ENCODE assay signal across 29 cellular contexts in the genomic region with DNA sequence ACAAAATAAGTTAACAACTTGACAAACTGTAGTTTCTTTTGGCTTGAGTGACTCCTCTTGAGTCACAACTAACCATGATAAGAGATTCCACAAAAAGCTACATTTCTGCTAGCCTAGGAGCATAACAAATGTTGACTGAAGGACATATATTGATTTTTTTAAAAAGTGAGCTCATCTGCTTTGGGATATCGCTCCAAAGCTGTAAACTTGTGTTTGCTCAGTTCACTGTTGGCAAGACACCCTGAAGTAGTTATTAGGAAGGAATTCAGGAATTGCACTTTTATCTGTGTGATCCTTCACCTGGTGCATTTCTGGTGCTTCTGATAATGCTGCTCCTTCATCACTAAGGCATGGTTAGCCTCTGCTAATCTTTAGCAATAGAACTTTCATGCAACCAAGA. TPM values are rescaled to one million over a fixed set of nuclear protein-coding genes. Genes with fewer than 3 reads are reported as not detected.
DNase-seq lines count a peak whose midpoint lies in the region; ATAC-seq, FAIRE-seq and TF ChIP-seq lines count a peak whose summit lies in the region.
"Had no signal": no experiment of that assay in that cellular context is flagged by ENCODE, and none has a peak within 500 bp of the region (broad histone marks: within the 10 kb centered on the region; RNA-seq: fewer than 3 reads in every experiment).

No MANE protein-coding gene starts in this region.

- ATAC-seq in pancreas, result peak in 3 of 4 donors; percentile 18 to 84 (median 77)
- no peak for ATAC-seq in HG03565 (IDR thresholded peaks at IDR 0.05; ENCODE audit: unreplicated experiment)
- no peak for ATAC-seq in activated T-helper 17 cell treated with anti-CD3 and anti-CD28 coated beads, Interleukin-2, amount 50 U/mL, for 72 hours (replicated peaks)
- ATAC-seq in activated T-cell treated with anti-CD3 and anti-CD28 coated beads, Interleukin-2, amount 50 U/mL, for 4 hours, result no peak
- ATAC-seq: activated CD8-positive, alpha-beta memory T cell treated with anti-CD3 and anti-CD28 coated beads, Interleukin-2, amount 10 ng/mL, durations not matched to agents 7 days and 5 days; natural killer cell; stimulated activated memory B cell treated with anti-CD40 and anti-IgM and Interleukin-4, amounts not matched to agents 10 μg/mL and 1 μg/mL and 100 μg/mL, for 72 hours had no signal

- DNase-seq in HPDE6-E6E7 (ENCODE audit: extremely low spot score) (peak; percentile 45), RCC 7860 (ENCODE audit: low spot score) (peak; percentile 17), epithelial cell of prostate (ENCODE audit: low read depth, low spot score) (peak; percentile 2), pancreas (no peak)
- no peak for DNase-seq in activated T-cell treated with anti-CD3 and anti-CD28 coated beads, Interleukin-2, amount 50 U/mL, for 4 hours
- DNase-seq: activated CD4-positive, alpha-beta T cell treated with anti-CD3 and anti-CD28 coated beads, Interleukin-2, amount 10 ng/mL, durations not matched to agents 7 days and 5 days; activated CD8-positive, alpha-beta memory T cell treated with anti-CD3 and anti-CD28 coated beads, Interleukin-2, amount 10 ng/mL, durations not matched to agents 7 days and 5 days; DMS 273 treated with DMSO at 0.1 percent for 48 hours; effector CD4-positive, alpha-beta T cell; erythroblast; GF-D8; GM23248; HFFc6; Karpas-422; natural killer cell; NCI-H526; retina; spleen; stimulated activated CD4-positive, alpha-beta T cell treated with anti-CD3 and anti-CD28 coated beads, Interleukin-4, amount 100 ng/mL, for 1 hour; uterus had no signal

- WGBS in pancreas, 2 donors, result 15 to 25% methylated on average over 1 of the region's 1 CpG

- H3K27me3 Mint-ChIP-seq in activated T-helper 17 cell treated with anti-CD3 and anti-CD28 coated beads, Interleukin-2, amount 50 U/mL, for 72 hours, result no peaks in the 10 kb centered on the region
- H3K27me3 Mint-ChIP-seq in activated T-cell treated with anti-CD3 and anti-CD28 coated beads, Interleukin-2, amount 50 U/mL, for 4 hours (ENCODE audit: low read depth), result no peaks in the 10 kb centered on the region
- H3K27me3 Mint-ChIP-seq: activated naive CD4-positive, alpha-beta T cell treated with anti-CD3 and anti-CD28 coated beads, Interleukin-2, amount 50 U/mL, for 24 hours; stimulated activated memory B cell treated with anti-CD40 and anti-IgM and Interleukin-4, amounts not matched to agents 10 μg/mL and 1 μg/mL and 100 μg/mL, for 72 hours had no signal

- peaks cover under 1% of the 10 kb centered on the region for H3K36me3 Mint-ChIP-seq in activated T-helper 17 cell treated with anti-CD3 and anti-CD28 coated beads, Interleukin-2, amount 50 U/mL, for 72 hours (ENCODE audit: low read depth)
- peaks cover 10% of the 10 kb centered on the region for H3K36me3 Mint-ChIP-seq in activated T-cell treated with anti-CD3 and anti-CD28 coated beads, Interleukin-2, amount 50 U/mL, for 4 hours (ENCODE audit: insufficient read depth)

- H3K27ac ChIP-seq in epithelial cell of prostate (no peak overlapping the region), pancreas (peak overlapping the region in 1 of 4 donors; percentile 1)
- H3K27ac ChIP-seq: GM23248, SK-N-MC, spleen, suprapubic skin, uterus had no signal

- H3K27me3 ChIP-seq in pancreas, result no peaks in the 10 kb centered on the region
- H3K27me3 ChIP-seq: spleen, suprapubic skin, uterus had no signal

- no peaks in the 10 kb centered on the region for H3K36me3 ChIP-seq in pancreas
- H3K36me3 ChIP-seq: suprapubic skin, uterus had no signal

- no peaks in the 10 kb centered on the region for H3K4me1 Mint-ChIP-seq in activated T-helper 17 cell treated with anti-CD3 and anti-CD28 coated beads, Interleukin-2, amount 50 U/mL, for 72 hours
- H3K4me1 Mint-ChIP-seq in activated T-cell treated with anti-CD3 and anti-CD28 coated beads, Interleukin-2, amount 50 U/mL, for 4 hours (ENCODE audit: low read depth), result no peaks in the 10 kb centered on the region
- H3K4me1 Mint-ChIP-seq: activated CD4-positive, alpha-beta T cell treated with anti-CD3 and anti-CD28 coated beads, Interleukin-2, amount 10 ng/mL, durations not matched to agents 7 days and 5 days; activated CD8-positive, alpha-beta memory T cell treated with anti-CD3 and anti-CD28 coated beads, Interleukin-2, amount 10 ng/mL, durations not matched to agents 7 days and 5 days; activated naive CD4-positive, alpha-beta T cell treated with anti-CD3 and anti-CD28 coated beads, Interleukin-2, amount 50 U/mL, for 24 hours; natural killer cell; stimulated activated memory B cell treated with anti-CD40 and anti-IgM and Interleukin-4, amounts not matched to agents 10 μg/mL and 1 μg/mL and 100 μg/mL, for 72 hours had no signal

- no peak overlapping the region for H3K4me3 ChIP-seq in pancreas
- H3K4me3 ChIP-seq: GM23248, SK-N-MC, spleen, suprapubic skin, uterus had no signal

- intact Hi-C loops in pancreas (cut with DNase I), result no loop called here

- H3K4me3 Mint-ChIP-seq in activated T-helper 17 cell treated with anti-CD3 and anti-CD28 coated beads, Interleukin-2, amount 50 U/mL, for 72 hours, result no peak overlapping the region
- H3K4me3 Mint-ChIP-seq in activated T-cell treated with anti-CD3 and anti-CD28 coated beads, Interleukin-2, amount 50 U/mL, for 4 hours, result no peak overlapping the region
- H3K4me3 Mint-ChIP-seq: activated CD4-positive, alpha-beta T cell treated with anti-CD3 and anti-CD28 coated beads, Interleukin-2, amount 10 ng/mL, durations not matched to agents 7 days and 5 days; activated CD8-positive, alpha-beta memory T cell treated with anti-CD3 and anti-CD28 coated beads, Interleukin-2, amount 10 ng/mL, durations not matched to agents 7 days and 5 days; activated naive CD4-positive, alpha-beta T cell treated with anti-CD3 and anti-CD28 coated beads, Interleukin-2, amount 50 U/mL, for 24 hours; HFFc6; natural killer cell; stimulated activated memory B cell treated with anti-CD40 and anti-IgM and Interleukin-4, amounts not matched to agents 10 μg/mL and 1 μg/mL and 100 μg/mL, for 72 hours; T-helper 1 cell treated with Interleukin-12 subunit alpha and Interleukin-12 subunit beta and Interleukin-4 antibody, amounts not matched to agents 30 μg/mL and 1 μg/mL, for 36 hours had no signal

- no peak overlapping the region for H3K27ac Mint-ChIP-seq in activated T-helper 17 cell treated with anti-CD3 and anti-CD28 coated beads, Interleukin-2, amount 50 U/mL, for 72 hours
- H3K27ac Mint-ChIP-seq: activated CD4-positive, alpha-beta T cell treated with anti-CD3 and anti-CD28 coated beads, Interleukin-2, amount 10 ng/mL, durations not matched to agents 7 days and 5 days; activated CD8-positive, alpha-beta memory T cell treated with anti-CD3 and anti-CD28 coated beads, Interleukin-2, amount 10 ng/mL, durations not matched to agents 7 days and 5 days; activated naive CD4-positive, alpha-beta T cell treated with anti-CD3 and anti-CD28 coated beads, Interleukin-2, amount 50 U/mL, for 24 hours; HFFc6; natural killer cell; stimulated activated memory B cell treated with anti-CD40 and anti-IgM and Interleukin-4, amounts not matched to agents 10 μg/mL and 1 μg/mL and 100 μg/mL, for 72 hours; T-helper 1 cell treated with Interleukin-12 subunit alpha and Interleukin-12 subunit beta and Interleukin-4 antibody, amounts not matched to agents 30 μg/mL and 1 μg/mL, for 36 hours had no signal

- no peaks in the 10 kb centered on the region for H3K9me3 ChIP-seq in pancreas
- H3K9me3 ChIP-seq: suprapubic skin, uterus had no signal

- FAIRE-seq in RCC 7860 (lab: Jason Lieb, UNC), result no peak
- no peak for FAIRE-seq in pancreas (lab: Jason Lieb, UNC)
- FAIRE-seq: frontal cortex, GM18507 had no signal

- TF ChIP-seq CTCF in pancreas (IDR thresholded peaks at IDR 0.05), result no peak

- H3K4me1 ChIP-seq in pancreas, result peaks cover 0 to 6% (median 0%) of the 10 kb centered on the region in 3 donors
- H3K4me1 ChIP-seq: spleen, suprapubic skin, uterus had no signal

- H3K9me3 Mint-ChIP-seq in activated T-helper 17 cell treated with anti-CD3 and anti-CD28 coated beads, Interleukin-2, amount 50 U/mL, for 72 hours, result no peaks in the 10 kb centered on the region
- H3K9me3 Mint-ChIP-seq in activated T-cell treated with anti-CD3 and anti-CD28 coated beads, Interleukin-2, amount 50 U/mL, for 4 hours, result peaks cover 5% of the 10 kb centered on the region
- H3K9me3 Mint-ChIP-seq: activated CD4-positive, alpha-beta T cell treated with anti-CD3 and anti-CD28 coated beads, Interleukin-2, amount 10 ng/mL, durations not matched to agents 7 days and 5 days; HFFc6; T-helper 1 cell treated with Interleukin-12 subunit alpha and Interleukin-12 subunit beta and Interleukin-4 antibody, amounts not matched to agents 30 μg/mL and 1 μg/mL, for 36 hours had no signal

RNA-seq across cellular contexts. Expression of a gene that starts 23.7 kb away (rescaled TPM):
- total RNA-seq in pancreas, result 10 to 100 TPM in 3 of 6 donors, 1 to 10 TPM in 3; 5.0 to 13.5 (median 9.8) TPM
- polyA plus RNA-seq in pancreas, result 10 to 100 TPM; 27.3 to 37.1 TPM
- 10 to 100 TPM; 10.0 to 12.7 TPM for total RNA-seq in activated T-helper 17 cell treated with anti-CD3 and anti-CD28 coated beads, Interleukin-2, amount 50 U/mL, for 72 hours
- 1 to 10 TPM; 6.6 to 7.5 (median 7.1) TPM for total RNA-seq in activated T-cell treated with anti-CD3 and anti-CD28 coated beads, Interleukin-2, amount 50 U/mL, for 4 hours

Comparison
In these comparisons a context has a peak if more than half of its experiments do, and no peak if none do; other contexts are left out.
1. DNase-seq: peak in HPDE6-E6E7 (single experiment), RCC 7860 (single experiment) and epithelial cell of prostate (single experiment); none in pancreas (0 of 6) and activated T-cell treated with anti-CD3 and anti-CD28 coated beads, Interleukin-2, amount 50 U/mL, for 4 hours (single experiment).
2. ATAC-seq: peak in pancreas (3 of 4); none in HG03565 (single experiment), activated T-helper 17 cell treated with anti-CD3 and anti-CD28 coated beads, Interleukin-2, amount 50 U/mL, for 72 hours (single experiment) and activated T-cell treated with anti-CD3 and anti-CD28 coated beads, Interleukin-2, amount 50 U/mL, for 4 hours (0 of 2).